1 cellular context compared by ENCODE assay signal in genomic region chr2:165018207-165018606, GRCh38.
TF ChIP-seq lines count a peak whose summit lies in the region.

No MANE protein-coding gene starts in this region.

TF ChIP-seq in SK-N-SH, 30 proteins besides CTCF, POLR2A, EP300 and RAD21 (continued from another document):
- TF ChIP-seq, protein P1, sequence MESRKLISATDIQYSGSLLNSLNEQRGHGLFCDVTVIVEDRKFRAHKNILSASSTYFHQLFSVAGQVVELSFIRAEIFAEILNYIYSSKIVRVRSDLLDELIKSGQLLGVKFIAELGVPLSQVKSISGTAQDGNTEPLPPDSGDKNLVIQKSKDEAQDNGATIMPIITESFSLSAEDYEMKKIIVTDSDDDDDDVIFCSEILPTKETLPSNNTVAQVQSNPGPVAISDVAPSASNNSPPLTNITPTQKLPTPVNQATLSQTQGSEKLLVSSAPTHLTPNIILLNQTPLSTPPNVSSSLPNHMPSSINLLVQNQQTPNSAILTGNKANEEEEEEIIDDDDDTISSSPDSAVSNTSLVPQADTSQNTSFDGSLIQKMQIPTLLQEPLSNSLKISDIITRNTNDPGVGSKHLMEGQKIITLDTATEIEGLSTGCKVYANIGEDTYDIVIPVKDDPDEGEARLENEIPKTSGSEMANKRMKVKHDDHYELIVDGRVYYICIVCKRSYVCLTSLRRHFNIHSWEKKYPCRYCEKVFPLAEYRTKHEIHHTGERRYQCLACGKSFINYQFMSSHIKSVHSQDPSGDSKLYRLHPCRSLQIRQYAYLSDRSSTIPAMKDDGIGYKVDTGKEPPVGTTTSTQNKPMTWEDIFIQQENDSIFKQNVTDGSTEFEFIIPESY (IDR thresholded peaks at IDR 0.05; ENCODE audit: borderline replicate concordance, low read depth) = no peak
- TF ChIP-seq TAF1 (IDR thresholded peaks at IDR 0.05; ENCODE audit: borderline replicate concordance, low read depth, low read length) = no peak
- no peak for TF ChIP-seq USF2 (IDR thresholded peaks at IDR 0.05; ENCODE audit: borderline replicate concordance, low read depth, low read length)
- TF ChIP-seq SMC3 (IDR thresholded peaks at IDR 0.05; ENCODE audit: low read depth, low read length) = no peak
- TF ChIP-seq POLR2AphosphoS5 (IDR thresholded peaks at IDR 0.05; ENCODE audit: low read depth, low read length) = no peak
- TF ChIP-seq MAX (IDR thresholded peaks at IDR 0.05; ENCODE audit: low read depth) = no peak
- no peak for TF ChIP-seq TCF12 (IDR thresholded peaks at IDR 0.05)
- no peak for TF ChIP-seq NFIC (IDR thresholded peaks at IDR 0.05; ENCODE audit: borderline replicate concordance)
- TF ChIP-seq RXRA (IDR thresholded peaks at IDR 0.05; ENCODE audit: borderline replicate concordance, low read depth) = no peak
- TF ChIP-seq FOSL2 (IDR thresholded peaks at IDR 0.05; ENCODE audit: borderline replicate concordance, low read depth) = no peak
- no peak for TF ChIP-seq TEAD4 (IDR thresholded peaks at IDR 0.05; ENCODE audit: borderline replicate concordance, insufficient read depth)
- no peak for TF ChIP-seq RCOR1 (IDR thresholded peaks at IDR 0.05; ENCODE audit: low read length)
- no peak for TF ChIP-seq MXI1 (IDR thresholded peaks at IDR 0.05; ENCODE audit: low read depth, low read length)
- TF ChIP-seq CHD2 (IDR thresholded peaks at IDR 0.05; ENCODE audit: low read length, partially characterized antibody) = no peak
- TF ChIP-seq, protein P2, sequence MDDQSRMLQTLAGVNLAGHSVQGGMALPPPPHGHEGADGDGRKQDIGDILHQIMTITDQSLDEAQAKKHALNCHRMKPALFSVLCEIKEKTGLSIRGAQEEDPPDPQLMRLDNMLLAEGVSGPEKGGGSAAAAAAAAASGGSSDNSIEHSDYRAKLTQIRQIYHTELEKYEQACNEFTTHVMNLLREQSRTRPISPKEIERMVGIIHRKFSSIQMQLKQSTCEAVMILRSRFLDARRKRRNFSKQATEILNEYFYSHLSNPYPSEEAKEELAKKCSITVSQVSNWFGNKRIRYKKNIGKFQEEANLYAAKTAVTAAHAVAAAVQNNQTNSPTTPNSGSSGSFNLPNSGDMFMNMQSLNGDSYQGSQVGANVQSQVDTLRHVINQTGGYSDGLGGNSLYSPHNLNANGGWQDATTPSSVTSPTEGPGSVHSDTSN (IDR thresholded peaks at IDR 0.05) = no peak
- no peak for TF ChIP-seq EZH2phosphoT487 (IDR thresholded peaks at IDR 0.05; ENCODE audit: borderline replicate concordance, low read depth)
- no peak for TF ChIP-seq USF1 (IDR thresholded peaks at IDR 0.05; ENCODE audit: borderline replicate concordance, low read depth)
- TF ChIP-seq FOXM1 (IDR thresholded peaks at IDR 0.05; ENCODE audit: low read depth) = no peak
- TF ChIP-seq, protein P3, sequence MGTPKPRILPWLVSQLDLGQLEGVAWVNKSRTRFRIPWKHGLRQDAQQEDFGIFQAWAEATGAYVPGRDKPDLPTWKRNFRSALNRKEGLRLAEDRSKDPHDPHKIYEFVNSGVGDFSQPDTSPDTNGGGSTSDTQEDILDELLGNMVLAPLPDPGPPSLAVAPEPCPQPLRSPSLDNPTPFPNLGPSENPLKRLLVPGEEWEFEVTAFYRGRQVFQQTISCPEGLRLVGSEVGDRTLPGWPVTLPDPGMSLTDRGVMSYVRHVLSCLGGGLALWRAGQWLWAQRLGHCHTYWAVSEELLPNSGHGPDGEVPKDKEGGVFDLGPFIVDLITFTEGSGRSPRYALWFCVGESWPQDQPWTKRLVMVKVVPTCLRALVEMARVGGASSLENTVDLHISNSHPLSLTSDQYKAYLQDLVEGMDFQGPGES (IDR thresholded peaks at IDR 0.05; ENCODE audit: low read depth, low read length) = no peak
TF ChIP-seq in SK-N-SH: peak in this region for 0.
